In the genomic region with DNA sequence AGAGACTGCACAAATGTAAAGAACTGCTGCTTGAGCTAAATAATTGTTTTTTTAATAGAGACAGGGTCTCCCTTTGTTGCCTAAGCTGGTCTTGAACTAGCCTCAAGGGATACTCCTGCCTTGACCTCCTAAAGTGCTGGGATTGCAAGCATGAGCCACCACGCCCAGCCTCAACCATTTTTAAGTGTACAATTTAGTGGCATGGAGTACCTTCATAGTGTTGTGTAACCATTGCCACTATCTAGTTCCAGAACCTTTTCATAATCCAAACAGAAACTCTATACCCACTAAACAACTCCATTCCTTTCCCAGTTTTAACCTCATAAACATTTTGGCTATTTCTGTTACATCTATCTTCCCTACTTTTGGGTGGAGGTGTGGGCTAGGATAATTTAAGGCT, we compare ENCODE assay signal across 1 cellular context.
TF ChIP-seq lines count a peak whose summit lies in the region.

No MANE protein-coding gene starts in this region.

TF ChIP-seq in HCT116, 20 proteins besides CTCF, POLR2A, EP300 and RAD21:
- TF ChIP-seq EZH2phosphoT487 (IDR thresholded peaks at IDR 0.05; ENCODE audit: borderline replicate concordance) (no peak), SP1 (IDR thresholded peaks at IDR 0.05; ENCODE audit: low read depth) (no peak), JUND (IDR thresholded peaks at IDR 0.05) (no peak), FOSL1 (IDR thresholded peaks at IDR 0.05; ENCODE audit: low read depth) (no peak), SIN3A (IDR thresholded peaks at IDR 0.05; ENCODE audit: low read depth) (no peak), POLR2AphosphoS5 (IDR thresholded peaks at IDR 0.05; ENCODE audit: low read depth, low read length) (no peak), CEBPB (IDR thresholded peaks at IDR 0.05; ENCODE audit: low read depth) (no peak), EZH2 (IDR thresholded peaks at IDR 0.05) (no peak), ZNF274 (IDR thresholded peaks at IDR 0.05; ENCODE audit: low read depth, low read length) (no peak)
- TF ChIP-seq, protein P1, sequence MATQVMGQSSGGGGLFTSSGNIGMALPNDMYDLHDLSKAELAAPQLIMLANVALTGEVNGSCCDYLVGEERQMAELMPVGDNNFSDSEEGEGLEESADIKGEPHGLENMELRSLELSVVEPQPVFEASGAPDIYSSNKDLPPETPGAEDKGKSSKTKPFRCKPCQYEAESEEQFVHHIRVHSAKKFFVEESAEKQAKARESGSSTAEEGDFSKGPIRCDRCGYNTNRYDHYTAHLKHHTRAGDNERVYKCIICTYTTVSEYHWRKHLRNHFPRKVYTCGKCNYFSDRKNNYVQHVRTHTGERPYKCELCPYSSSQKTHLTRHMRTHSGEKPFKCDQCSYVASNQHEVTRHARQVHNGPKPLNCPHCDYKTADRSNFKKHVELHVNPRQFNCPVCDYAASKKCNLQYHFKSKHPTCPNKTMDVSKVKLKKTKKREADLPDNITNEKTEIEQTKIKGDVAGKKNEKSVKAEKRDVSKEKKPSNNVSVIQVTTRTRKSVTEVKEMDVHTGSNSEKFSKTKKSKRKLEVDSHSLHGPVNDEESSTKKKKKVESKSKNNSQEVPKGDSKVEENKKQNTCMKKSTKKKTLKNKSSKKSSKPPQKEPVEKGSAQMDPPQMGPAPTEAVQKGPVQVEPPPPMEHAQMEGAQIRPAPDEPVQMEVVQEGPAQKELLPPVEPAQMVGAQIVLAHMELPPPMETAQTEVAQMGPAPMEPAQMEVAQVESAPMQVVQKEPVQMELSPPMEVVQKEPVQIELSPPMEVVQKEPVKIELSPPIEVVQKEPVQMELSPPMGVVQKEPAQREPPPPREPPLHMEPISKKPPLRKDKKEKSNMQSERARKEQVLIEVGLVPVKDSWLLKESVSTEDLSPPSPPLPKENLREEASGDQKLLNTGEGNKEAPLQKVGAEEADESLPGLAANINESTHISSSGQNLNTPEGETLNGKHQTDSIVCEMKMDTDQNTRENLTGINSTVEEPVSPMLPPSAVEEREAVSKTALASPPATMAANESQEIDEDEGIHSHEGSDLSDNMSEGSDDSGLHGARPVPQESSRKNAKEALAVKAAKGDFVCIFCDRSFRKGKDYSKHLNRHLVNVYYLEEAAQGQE (IDR thresholded peaks at IDR 0.05; ENCODE audit: low read depth) = no peak
- TF ChIP-seq, protein P2, sequence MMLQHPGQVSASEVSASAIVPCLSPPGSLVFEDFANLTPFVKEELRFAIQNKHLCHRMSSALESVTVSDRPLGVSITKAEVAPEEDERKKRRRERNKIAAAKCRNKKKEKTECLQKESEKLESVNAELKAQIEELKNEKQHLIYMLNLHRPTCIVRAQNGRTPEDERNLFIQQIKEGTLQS (IDR thresholded peaks at IDR 0.05) = no peak
- TF ChIP-seq, protein P3, sequence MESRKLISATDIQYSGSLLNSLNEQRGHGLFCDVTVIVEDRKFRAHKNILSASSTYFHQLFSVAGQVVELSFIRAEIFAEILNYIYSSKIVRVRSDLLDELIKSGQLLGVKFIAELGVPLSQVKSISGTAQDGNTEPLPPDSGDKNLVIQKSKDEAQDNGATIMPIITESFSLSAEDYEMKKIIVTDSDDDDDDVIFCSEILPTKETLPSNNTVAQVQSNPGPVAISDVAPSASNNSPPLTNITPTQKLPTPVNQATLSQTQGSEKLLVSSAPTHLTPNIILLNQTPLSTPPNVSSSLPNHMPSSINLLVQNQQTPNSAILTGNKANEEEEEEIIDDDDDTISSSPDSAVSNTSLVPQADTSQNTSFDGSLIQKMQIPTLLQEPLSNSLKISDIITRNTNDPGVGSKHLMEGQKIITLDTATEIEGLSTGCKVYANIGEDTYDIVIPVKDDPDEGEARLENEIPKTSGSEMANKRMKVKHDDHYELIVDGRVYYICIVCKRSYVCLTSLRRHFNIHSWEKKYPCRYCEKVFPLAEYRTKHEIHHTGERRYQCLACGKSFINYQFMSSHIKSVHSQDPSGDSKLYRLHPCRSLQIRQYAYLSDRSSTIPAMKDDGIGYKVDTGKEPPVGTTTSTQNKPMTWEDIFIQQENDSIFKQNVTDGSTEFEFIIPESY (IDR thresholded peaks at IDR 0.05; ENCODE audit: extremely low read depth, insufficient replicate concordance, low read length) = no peak
